11 cellular contexts compared by ENCODE assay signal in genomic region chr2:238908960-238909951, GRCh38.
DNase-seq lines count a peak whose midpoint lies in the region; ATAC-seq, FAIRE-seq and TF ChIP-seq lines count a peak whose summit lies in the region.
"Had no signal": no experiment of that assay in that cellular context is flagged by ENCODE, and none has a peak within 500 bp of the region (broad histone marks: within the 10 kb centered on the region; RNA-seq: fewer than 3 reads in every experiment).

No MANE protein-coding gene starts in this region.

- H3K4me1 ChIP-seq in BLaER1 (peaks cover 50% of the 10 kb centered on the region), astrocyte (ENCODE audit: insufficient read depth, low read length) (peaks cover 5% of the 10 kb centered on the region), heart right ventricle (no peaks in the 10 kb centered on the region), pancreas (no peaks in the 10 kb centered on the region)
- H3K4me1 ChIP-seq: adrenal gland had no signal

- H3K27ac ChIP-seq in BLaER1 (no peak overlapping the region), astrocyte (ENCODE audit: low read depth, low read length) (no peak overlapping the region), heart right ventricle (peak overlapping the region in 1 of 10 donors; percentile 33), pancreas (no peak overlapping the region), caudate nucleus (ENCODE audit: low read depth, low read length) (no peak overlapping the region)

- no peaks in the 10 kb centered on the region for H3K36me3 ChIP-seq in BLaER1
- peaks cover 3% of the 10 kb centered on the region for H3K36me3 ChIP-seq in astrocyte (ENCODE audit: insufficient read depth, low read length)
- H3K36me3 ChIP-seq in heart right ventricle: no peaks in the 10 kb centered on the region
- H3K36me3 ChIP-seq in pancreas: no peaks in the 10 kb centered on the region
- H3K36me3 ChIP-seq: adrenal gland had no signal

- no peak overlapping the region for H2AFZ ChIP-seq in astrocyte (ENCODE audit: low read depth, low read length)

- ATAC-seq in heart right ventricle (peak; percentile 24 to 61 (median 48)), pancreas (peak in 3 of 4 donors; percentile 16 to 47 (median 29))

- intact Hi-C loops in heart right ventricle (cut with DNase I): no loop called here
- intact Hi-C loops in pancreas (cut with DNase I): no loop called here
- intact Hi-C loops in CD14-positive monocyte (cut with micrococcal nuclease): no loop called here

- peaks cover 2% of the 10 kb centered on the region for H3K36me3 Mint-ChIP-seq in astrocyte (ENCODE audit: low read depth, unreplicated experiment)
- no peaks in the 10 kb centered on the region for H3K36me3 Mint-ChIP-seq in CD14-positive monocyte

- H3K9me3 Mint-ChIP-seq in astrocyte (ENCODE audit: unreplicated experiment) (peaks cover 2% of the 10 kb centered on the region), CD14-positive monocyte (peaks cover 2 to 13% (median 4%) of the 10 kb centered on the region in 7 donors)

- H4K20me1 ChIP-seq in BLaER1 (no peaks in the 10 kb centered on the region), astrocyte (ENCODE audit: insufficient read depth, low read length) (peaks cover 9% of the 10 kb centered on the region)

- H3K9ac ChIP-seq in BLaER1: no peak overlapping the region
- H3K9ac ChIP-seq in astrocyte (ENCODE audit: low read length): no peak overlapping the region

- WGBS in heart right ventricle, 2 donors: 50 to 52% methylated on average over 43 of the region's 43 CpGs
- WGBS in pancreas, 2 donors: 49 to 50% methylated on average over 43 of the region's 43 CpGs

- TF ChIP-seq CTCF in astrocyte (IDR thresholded peaks at IDR 0.05; ENCODE audit: insufficient read depth, low read depth, low read length) (no peak), heart right ventricle (IDR thresholded peaks at IDR 0.05) (no peak), pancreas (IDR thresholded peaks at IDR 0.05) (no peak), CD14-positive monocyte (IDR thresholded peaks at IDR 0.05) (no peak)

- no peak overlapping the region for H3K27ac Mint-ChIP-seq in astrocyte (ENCODE audit: unreplicated experiment)
- no peak overlapping the region for H3K27ac Mint-ChIP-seq in CD14-positive monocyte

- H3K4me3 Mint-ChIP-seq in astrocyte (ENCODE audit: unreplicated experiment) (no peak overlapping the region), CD14-positive monocyte (no peak overlapping the region)

- DNase-seq in astrocyte (ENCODE audit: low read depth): peak; percentile 52
- peak in 1 of 2 donors; percentile 56 for DNase-seq in heart right ventricle
- DNase-seq in pancreas: peak in 1 of 6 donors; percentile 13
- DNase-seq in NCI-H1105 (lab: John Stamatoyannopoulos, UW): no peak
- DNase-seq in T-helper 1 cell: no peak
- DNase-seq in caudate nucleus (lab: John Stamatoyannopoulos, UW): no peak
- DNase-seq in CD14-positive monocyte (ENCODE audit: low spot score): no peak
- DNase-seq: activated CD4-positive, alpha-beta T cell treated with anti-CD3 and anti-CD28 coated beads, Interleukin-2, amount 50 U/mL, for 48 hours; NCI-H2107 had no signal

- H3K9me3 ChIP-seq in BLaER1: no peaks in the 10 kb centered on the region
- no peaks in the 10 kb centered on the region for H3K9me3 ChIP-seq in astrocyte (ENCODE audit: insufficient read depth, low read depth, low read length)
- H3K9me3 ChIP-seq in heart right ventricle: no peaks in the 10 kb centered on the region
- no peaks in the 10 kb centered on the region for H3K9me3 ChIP-seq in pancreas
- H3K9me3 ChIP-seq: adrenal gland had no signal

- H3K27me3 ChIP-seq in BLaER1: no peaks in the 10 kb centered on the region
- H3K27me3 ChIP-seq in astrocyte (ENCODE audit: insufficient read depth, low read length): no peaks in the 10 kb centered on the region
- H3K27me3 ChIP-seq in heart right ventricle: peaks cover 0 to 33% (median 0%) of the 10 kb centered on the region in 7 donors
- no peaks in the 10 kb centered on the region for H3K27me3 ChIP-seq in pancreas
- H3K27me3 ChIP-seq: adrenal gland had no signal

- H3K79me2 ChIP-seq in astrocyte (ENCODE audit: insufficient read depth, low read length): peaks cover 11% of the 10 kb centered on the region

- H3K4me1 Mint-ChIP-seq in astrocyte (ENCODE audit: low read depth, unreplicated experiment): peaks cover 2% of the 10 kb centered on the region
- H3K4me1 Mint-ChIP-seq in CD14-positive monocyte: no peaks in the 10 kb centered on the region

- H3K4me2 ChIP-seq in BLaER1 (peak overlapping the region; percentile 34), astrocyte (ENCODE audit: low read length) (no peak overlapping the region)

- no peak overlapping the region for H3K4me3 ChIP-seq in BLaER1
- no peak overlapping the region for H3K4me3 ChIP-seq in astrocyte (ENCODE audit: insufficient read depth, low read depth, low read length)
- no peak overlapping the region for H3K4me3 ChIP-seq in heart right ventricle
- H3K4me3 ChIP-seq in pancreas: no peak overlapping the region
- H3K4me3 ChIP-seq: adrenal gland had no signal

- peaks cover 5% of the 10 kb centered on the region for H3K27me3 Mint-ChIP-seq in astrocyte (ENCODE audit: low read depth, unreplicated experiment)
- H3K27me3 Mint-ChIP-seq in CD14-positive monocyte (ENCODE audit: low read depth in 3 of 3): peaks cover 1 to 5% (median 5%) of the 10 kb centered on the region in 3 donors

- no peak for FAIRE-seq in astrocyte (lab: Jason Lieb, UNC)
- no peak for FAIRE-seq in pancreas (lab: Jason Lieb, UNC)
